ENCODE assay signal across 17 cellular contexts in genomic region chr2:212936572-212936971, GRCh38.
DNase-seq lines count a peak whose midpoint lies in the region; ATAC-seq, FAIRE-seq and TF ChIP-seq lines count a peak whose summit lies in the region.
"Had no signal": no experiment of that assay in that cellular context is flagged by ENCODE, and none has a peak within 500 bp of the region (broad histone marks: within the 10 kb centered on the region; RNA-seq: fewer than 3 reads in every experiment).

No MANE protein-coding gene starts in this region.

- WGBS in psoas muscle, 3 donors: 32 to 44% (median 37%) methylated on average over 8 of the region's 8 CpGs

- intact Hi-C loops in psoas muscle (cut with DNase I) (no loop called here), kidney (cut with DNase I) (no loop called here)

- FAIRE-seq in kidney (lab: Jason Lieb, UNC): no peak

- peak; percentile 7 for DNase-seq in GM06990 (ENCODE audit: extremely low read depth, insufficient read length)
- DNase-seq in NCI-H2171 treated with DMSO at 0.1 percent for 48 hours (lab: John Stamatoyannopoulos, UW): peak; percentile 98
- peak; percentile 34 for DNase-seq in epithelial cell of prostate (ENCODE audit: low read depth, low spot score)
- peak in 1 of 2 donors; percentile 54 for DNase-seq in psoas muscle
- DNase-seq in kidney: no peak
- DNase-seq in globus pallidus (ENCODE audit: low spot score): no peak
- DNase-seq: ACHN; CD4-positive, alpha-beta memory T cell; EL; H9; MG63; NCI-H1092 treated with DMSO at 0.1 percent for 48 hours; NCI-H2029; NCI-H226; NCI-H748 treated with DMSO at 0.1 percent for 48 hours had no signal

- TF ChIP-seq CTCF in GM06990 (IDR thresholded peaks at IDR 0.05; ENCODE audit: insufficient read depth, low read length, poor library complexity, severe bottlenecking): no peak
- no peak for TF ChIP-seq CTCF in psoas muscle (IDR thresholded peaks at IDR 0.05)
- TF ChIP-seq CTCF in kidney (IDR thresholded peaks at IDR 0.05; ENCODE audit: borderline replicate concordance, extremely low read depth, insufficient read depth): no peak

- H3K36me3 ChIP-seq in GM06990 (ENCODE audit: control insufficient read depth, insufficient read depth, low read length): no peaks in the 10 kb centered on the region; the same call in 1 of the 2 replicates
- no peaks in the 10 kb centered on the region for H3K36me3 ChIP-seq in psoas muscle (ENCODE audit: insufficient read depth in 1 of 2, low read depth in 1 of 2)
- H3K36me3 ChIP-seq in kidney (ENCODE audit: control insufficient read depth in 1 of 2, insufficient read depth in 2 of 2, low read length in 2 of 2): no peaks in the 10 kb centered on the region
- H3K36me3 ChIP-seq: MG63 had no signal

- H3K27ac ChIP-seq in epithelial cell of prostate: peak overlapping the region; percentile 0
- H3K27ac ChIP-seq in psoas muscle: no peak overlapping the region
- no peak overlapping the region for H3K27ac ChIP-seq in kidney (ENCODE audit: low read depth in 2 of 2, low read length in 2 of 2)

- no peak overlapping the region for H3K9ac ChIP-seq in kidney (ENCODE audit: low read length in 2 of 2)

- H3K4me1 ChIP-seq in psoas muscle (peaks cover 25% of the 10 kb centered on the region), kidney (ENCODE audit: control insufficient read depth in 1 of 2, insufficient read depth in 1 of 2, low read depth in 1 of 2, low read length in 2 of 2) (peaks cover 0 to 2% of the 10 kb centered on the region in 2 donors)

- ATAC-seq in psoas muscle: peak in 3 of 4 donors; percentile 73 to 85 (median 76)
- no peak for ATAC-seq in GM18907 (IDR thresholded peaks at IDR 0.05; ENCODE audit: unreplicated experiment)
- ATAC-seq: Panc1 had no signal

- no peaks in the 10 kb centered on the region for H3K9me3 ChIP-seq in psoas muscle
- no peaks in the 10 kb centered on the region for H3K9me3 ChIP-seq in kidney (ENCODE audit: control insufficient read depth in 1 of 2, low read length in 2 of 2)
- H3K9me3 ChIP-seq: MG63 had no signal

- no peak overlapping the region for H3K4me3 ChIP-seq in GM06990 (replicated peaks; ENCODE audit: low read depth, low read length)
- H3K4me3 ChIP-seq in psoas muscle: peak overlapping the region; percentile 23
- H3K4me3 ChIP-seq in kidney (ENCODE audit: low read length in 2 of 2): no peak overlapping the region
- H3K4me3 ChIP-seq: MG63 had no signal

- no peaks in the 10 kb centered on the region for H3K27me3 ChIP-seq in GM06990 (replicated peaks; ENCODE audit: control insufficient read depth, insufficient read depth, low read length)
- H3K27me3 ChIP-seq in psoas muscle (ENCODE audit: insufficient read depth in 3 of 3, low read length in 2 of 3): no peaks in the 10 kb centered on the region
- H3K27me3 ChIP-seq: MG63 had no signal

Comparison
In these comparisons a context has a peak if more than half of its experiments do, and no peak if none do; other contexts are left out.
1. DNase-seq: peak in GM06990 (single experiment), NCI-H2171 treated with DMSO at 0.1 percent for 48 hours (single experiment) and epithelial cell of prostate (single experiment); none in kidney (single experiment) and globus pallidus (single experiment).